Comparison of ENCODE assay signal across 12 cellular contexts in the genomic region with DNA sequence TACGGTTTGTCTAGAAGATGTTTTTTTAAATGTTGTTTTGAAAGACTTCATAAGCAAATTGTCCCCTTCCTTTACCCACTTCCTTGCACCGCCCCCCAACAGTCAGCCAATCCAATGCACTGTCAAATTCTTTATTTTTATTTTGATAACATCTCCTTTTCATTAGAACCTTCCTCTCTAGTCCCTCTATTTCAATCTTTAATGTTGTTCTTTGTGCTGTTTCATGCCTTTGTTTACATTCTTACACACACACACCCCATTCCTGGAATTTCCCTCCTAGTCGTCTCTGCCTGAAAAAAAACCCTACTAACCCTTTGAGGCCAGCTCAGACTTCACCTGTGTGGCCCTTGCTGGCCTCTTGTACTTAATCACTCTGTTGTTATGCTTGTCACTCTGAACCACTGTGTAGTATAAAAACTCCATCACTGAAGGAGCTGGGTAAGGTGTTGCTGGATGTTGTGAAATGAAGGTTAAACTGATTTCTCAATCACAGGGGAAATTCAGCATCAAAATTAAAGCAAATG.
A peak's percentile ranks its signal among the peaks of the same experiment; 100 is the strongest.
DNase-seq lines count a peak whose midpoint lies in the region; ATAC-seq lines count a peak whose summit lies in the region.
"Had no signal": no experiment of that assay in that cellular context is flagged by ENCODE, and none has a peak within 500 bp of the region (broad histone marks: within the 10 kb centered on the region; RNA-seq: fewer than 3 reads in every experiment).

No MANE protein-coding gene starts in this region.

- peak overlapping the region; percentile 0 for H3K4me3 Mint-ChIP-seq in T-helper 17 cell
- peak overlapping the region; percentile 40 for H3K4me3 Mint-ChIP-seq in stimulated activated memory B cell treated with anti-CD40 and anti-IgM and Interleukin-4, amounts not matched to agents 10 μg/mL and 1 μg/mL and 100 μg/mL, for 72 hours
- H3K4me3 Mint-ChIP-seq: activated naive CD4-positive, alpha-beta T cell treated with anti-CD3 and anti-CD28 coated beads, Interleukin-2, amount 10 ng/mL, durations not matched to agents 7 days and 5 days had no signal

- H3K9me3 Mint-ChIP-seq in stimulated activated memory B cell treated with anti-CD40 and anti-IgM and Interleukin-4, amounts not matched to agents 10 μg/mL and 1 μg/mL and 100 μg/mL, for 72 hours = no peaks in the 10 kb centered on the region

- H3K27me3 Mint-ChIP-seq in T-helper 17 cell = no peaks in the 10 kb centered on the region
- no peaks in the 10 kb centered on the region for H3K27me3 Mint-ChIP-seq in stimulated activated memory B cell treated with anti-CD40 and anti-IgM and Interleukin-4, amounts not matched to agents 10 μg/mL and 1 μg/mL and 100 μg/mL, for 72 hours

- peak; percentile 66 for ATAC-seq in T-helper 17 cell
- peak; percentile 6 for ATAC-seq in stimulated activated memory B cell treated with anti-CD40 and anti-IgM and Interleukin-4, amounts not matched to agents 10 μg/mL and 1 μg/mL and 100 μg/mL, for 72 hours
- no peak for ATAC-seq in GM18520 (IDR thresholded peaks at IDR 0.05; ENCODE audit: unreplicated experiment)

- peak overlapping the region; percentile 78 for H3K27ac Mint-ChIP-seq in T-helper 17 cell
- H3K27ac Mint-ChIP-seq in stimulated activated memory B cell treated with anti-CD40 and anti-IgM and Interleukin-4, amounts not matched to agents 10 μg/mL and 1 μg/mL and 100 μg/mL, for 72 hours = peak overlapping the region; percentile 93
- H3K27ac Mint-ChIP-seq: activated naive CD4-positive, alpha-beta T cell treated with anti-CD3 and anti-CD28 coated beads, Interleukin-2, amount 10 ng/mL, durations not matched to agents 7 days and 5 days had no signal

- no peaks in the 10 kb centered on the region for H3K36me3 Mint-ChIP-seq in T-helper 17 cell (ENCODE audit: low read depth)
- H3K36me3 Mint-ChIP-seq in stimulated activated memory B cell treated with anti-CD40 and anti-IgM and Interleukin-4, amounts not matched to agents 10 μg/mL and 1 μg/mL and 100 μg/mL, for 72 hours = peaks cover 10% of the 10 kb centered on the region

- H3K9me3 ChIP-seq in T-helper 17 cell (ENCODE audit: control insufficient read depth, low read length, poor library complexity, severe bottlenecking) = no peaks in the 10 kb centered on the region

- H3K4me1 Mint-ChIP-seq in T-helper 17 cell = peaks cover 51% of the 10 kb centered on the region
- H3K4me1 Mint-ChIP-seq in stimulated activated memory B cell treated with anti-CD40 and anti-IgM and Interleukin-4, amounts not matched to agents 10 μg/mL and 1 μg/mL and 100 μg/mL, for 72 hours = peaks cover 70% of the 10 kb centered on the region

- peak; percentile 8 for DNase-seq in NK-92 treated with Interleukin-12 subunit alpha and Interleukin-12 subunit beta, amount 100 ng/mL, for 24 hours (lab: John Stamatoyannopoulos, UW)
- no peak for DNase-seq in NK-92 (lab: John Stamatoyannopoulos, UW; ENCODE audit: unreplicated experiment)
- DNase-seq in T-helper 17 cell = no peak
- peak; percentile 68 for DNase-seq in germinal center (ENCODE audit: low spot score)
- no peak for DNase-seq in SK-N-DZ (ENCODE audit: low spot score)
- no peak for DNase-seq in hippocampal formation (lab: John Stamatoyannopoulos, UW)
- DNase-seq: 8988T; activated naive CD4-positive, alpha-beta T cell treated with anti-CD3 and anti-CD28 coated beads, Interleukin-2, amount 10 ng/mL, durations not matched to agents 7 days and 5 days; Right ventricle myocardium superior; stimulated activated CD4-positive, alpha-beta T cell treated with anti-CD3 and anti-CD28 coated beads, Interleukin-4, amount 100 ng/mL, for 4 hours had no signal

Comparison
In these comparisons a context has a peak if more than half of its experiments do, and no peak if none do; other contexts are left out.
1. DNase-seq: peak in NK-92 treated with Interleukin-12 subunit alpha and Interleukin-12 subunit beta, amount 100 ng/mL, for 24 hours (single experiment) and germinal center (single experiment); none in NK-92 (single experiment), T-helper 17 cell (0 of 3), SK-N-DZ (single experiment) and hippocampal formation (0 of 2).